In genomic region chr18:10482985-10483949, GRCh38 we compare ENCODE assay signal across 9 cellular contexts.
A peak's percentile ranks its signal among the peaks of the same experiment; 100 is the strongest.
DNase-seq lines count a peak whose midpoint lies in the region; ATAC-seq and TF ChIP-seq lines count a peak whose summit lies in the region.
"Had no signal": no experiment of that assay in that cellular context is flagged by ENCODE, and none has a peak within 500 bp of the region (broad histone marks: within the 10 kb centered on the region; RNA-seq: fewer than 3 reads in every experiment).

No MANE protein-coding gene starts in this region.

- peak overlapping the region in 1 of 2 experiments; percentile 10; a peak in 1 of 4 replicates for H3K4me3 ChIP-seq in DND-41 (ENCODE audit: low read depth in 1 of 2, low read length in 2 of 2)

- H3K27ac Mint-ChIP-seq in dendritic cell treated with granulocyte-macrophage colony-stimulating factor and Interleukin-4, amounts not matched to agents 40 ng/mL and 50 ng/mL, for 4 days = peak overlapping the region; percentile 20

- no peaks in the 10 kb centered on the region for H3K36me3 Mint-ChIP-seq in dendritic cell treated with granulocyte-macrophage colony-stimulating factor and Interleukin-4, amounts not matched to agents 40 ng/mL and 50 ng/mL, for 4 days (ENCODE audit: low read depth)

- intact Hi-C loops in dendritic cell treated with granulocyte-macrophage colony-stimulating factor and Interleukin-4, amounts not matched to agents 40 ng/mL and 50 ng/mL, for 4 days (cut with micrococcal nuclease) = no loop called here

- H3K4me1 Mint-ChIP-seq in dendritic cell treated with granulocyte-macrophage colony-stimulating factor and Interleukin-4, amounts not matched to agents 40 ng/mL and 50 ng/mL, for 4 days (ENCODE audit: low read depth) = peaks cover 46% of the 10 kb centered on the region

- peak overlapping the region; percentile 42 for H3K9ac ChIP-seq in DND-41 (ENCODE audit: low read depth, low read length)

- peak overlapping the region; percentile 56 for H3K4me2 ChIP-seq in DND-41 (ENCODE audit: insufficient read depth, low read length)

- H3K9me3 Mint-ChIP-seq in dendritic cell treated with granulocyte-macrophage colony-stimulating factor and Interleukin-4, amounts not matched to agents 40 ng/mL and 50 ng/mL, for 4 days = no peaks in the 10 kb centered on the region

- H4K20me1 ChIP-seq in DND-41 (ENCODE audit: insufficient read depth, low read length) = peaks cover 2% of the 10 kb centered on the region; the same call in 1 of the 2 replicates

- no peaks in the 10 kb centered on the region for H3K79me2 ChIP-seq in DND-41 (ENCODE audit: insufficient read depth, low read length)

- H3K27ac ChIP-seq in DND-41 (ENCODE audit: low read length) = peak overlapping the region; percentile 88

- no peaks in the 10 kb centered on the region for H3K9me3 ChIP-seq in DND-41 (ENCODE audit: insufficient read depth, low read length, severe bottlenecking)

- H3K36me3 ChIP-seq in DND-41 (ENCODE audit: insufficient read depth, low read length) = no peaks in the 10 kb centered on the region

- peaks cover 42% of the 10 kb centered on the region for H3K4me1 ChIP-seq in DND-41 (ENCODE audit: insufficient read depth, low read length)

- ATAC-seq in DND-41 (ENCODE audit: insufficient read depth, low read depth) (peak; percentile 96), GM19452 (IDR thresholded peaks at IDR 0.05; ENCODE audit: unreplicated experiment) (peak; percentile 86), HG03342 (IDR thresholded peaks at IDR 0.05; ENCODE audit: unreplicated experiment) (peak; percentile 74)

- H3K27me3 ChIP-seq in DND-41 (ENCODE audit: insufficient read depth, low read length, poor library complexity) = no peaks in the 10 kb centered on the region

- H3K4me3 Mint-ChIP-seq in dendritic cell treated with granulocyte-macrophage colony-stimulating factor and Interleukin-4, amounts not matched to agents 40 ng/mL and 50 ng/mL, for 4 days = no peak overlapping the region

- H3K27me3 Mint-ChIP-seq in dendritic cell treated with granulocyte-macrophage colony-stimulating factor and Interleukin-4, amounts not matched to agents 40 ng/mL and 50 ng/mL, for 4 days = peaks cover 3% of the 10 kb centered on the region

- TF ChIP-seq CTCF in DND-41 (IDR thresholded peaks at IDR 0.05; ENCODE audit: borderline replicate concordance, extremely low read depth, low read length, poor library complexity, severe bottlenecking) = peak; percentile 28

- peak; percentile 86 for DNase-seq in DND-41
- no peak for DNase-seq in kidney tubule cell (ENCODE audit: low spot score)
- no peak for DNase-seq in NCI-H1105 treated with DMSO at 0.1 percent for 48 hours (lab: John Stamatoyannopoulos, UW)
- no peak for DNase-seq in OCI-M2 (lab: John Stamatoyannopoulos, UW; ENCODE audit: unreplicated experiment)
- no peak for DNase-seq in stimulated activated naive CD4-positive, alpha-beta T cell treated with Interleukin-2 at 50 U/mL for 16 hours (lab: John Stamatoyannopoulos, UW)
- DNase-seq: NK-92 treated with Interleukin-12 subunit alpha and Interleukin-12 subunit beta, amount 100 ng/mL, for 24 hours had no signal

- no peak overlapping the region for H2AFZ ChIP-seq in DND-41 (ENCODE audit: low read depth, low read length)
